ENCODE assay signal across 1 cellular context in genomic region chr3:47035645-47036044, GRCh38.
TF ChIP-seq lines count a peak whose summit lies in the region.

No MANE protein-coding gene starts in this region.

TF ChIP-seq in HCT116, 20 proteins besides CTCF, POLR2A, EP300 and RAD21 (continued from another document):
- TF ChIP-seq ELF1 (IDR thresholded peaks at IDR 0.05; ENCODE audit: borderline replicate concordance, low read depth) (no peak), ATF3 (IDR thresholded peaks at IDR 0.05) (no peak), FOSL1 (IDR thresholded peaks at IDR 0.05; ENCODE audit: low read depth) (no peak), SP1 (IDR thresholded peaks at IDR 0.05; ENCODE audit: low read depth) (no peak), EZH2phosphoT487 (IDR thresholded peaks at IDR 0.05; ENCODE audit: borderline replicate concordance) (no peak), SIN3A (IDR thresholded peaks at IDR 0.05; ENCODE audit: low read depth) (no peak)
TF ChIP-seq in HCT116: peak in this region for 0.
